ENCODE assay signal across 8 cellular contexts in the genomic region with DNA sequence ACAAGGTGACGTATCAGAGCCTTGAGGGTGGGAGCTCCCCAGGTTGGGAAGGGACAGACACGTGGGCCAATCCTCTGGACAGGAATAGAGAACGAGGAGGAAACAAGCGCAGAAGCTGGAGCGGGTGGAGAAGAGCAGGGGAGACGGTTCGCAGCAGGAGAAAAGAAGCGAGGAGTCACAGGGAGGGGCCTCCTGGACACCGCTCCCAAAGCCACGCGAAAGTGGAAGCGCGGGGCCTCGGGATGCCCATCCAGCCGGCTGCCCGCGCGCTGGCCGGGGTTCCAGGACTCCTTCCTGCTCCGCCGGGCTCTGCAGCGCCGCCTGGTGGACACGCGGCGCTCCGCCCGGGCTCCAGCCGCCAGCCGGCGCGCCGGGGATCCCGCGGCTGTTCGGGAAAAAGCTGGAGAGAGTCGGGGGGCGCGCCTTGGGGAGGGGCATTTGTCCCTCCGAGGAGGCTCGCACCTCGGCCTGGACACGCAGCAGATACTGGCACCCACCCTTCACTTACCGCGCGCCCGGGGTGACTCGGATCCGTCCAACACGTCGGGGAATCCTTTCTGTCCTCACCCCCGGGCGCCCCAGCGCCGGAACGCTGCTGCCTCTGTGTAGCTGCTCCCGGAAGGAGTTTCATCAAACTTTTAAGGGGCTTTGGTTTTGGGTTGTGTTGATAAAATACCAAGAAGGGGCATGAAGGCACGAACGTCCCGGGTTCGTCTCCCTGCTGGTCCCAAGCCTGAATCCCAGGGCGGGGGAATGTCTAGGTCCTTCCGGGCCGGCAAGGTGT. TPM values are rescaled to one million over a fixed set of nuclear protein-coding genes. Genes with fewer than 3 reads are reported as not detected.
A peak's percentile ranks its signal among the peaks of the same experiment; 100 is the strongest.
DNase-seq lines count a peak whose midpoint lies in the region; ATAC-seq and TF ChIP-seq lines count a peak whose summit lies in the region.

No MANE protein-coding gene starts in this region.

- H3K36me3 ChIP-seq in heart left ventricle (peaks cover 0 to 19% (median 9%) of the 10 kb centered on the region in 9 donors), psoas muscle (ENCODE audit: insufficient read depth in 1 of 2, low read depth in 1 of 2) (no peaks in the 10 kb centered on the region)

- peak; percentile 17 for DNase-seq in activated CD4-positive, alpha-beta T cell treated with anti-CD3 and anti-CD28 coated beads, Interleukin-2, amount 10 ng/mL, durations not matched to agents 7 days and 5 days
- no peak for DNase-seq in activated CD4-positive, alpha-beta T cell treated with anti-CD3 and anti-CD28 coated beads for 4 hours
- peak; percentile 50 to 63 for DNase-seq in activated T-cell treated with anti-CD3 and anti-CD28 coated beads, Interleukin-2, amount 50 U/mL, for 48 hours
- DNase-seq in heart left ventricle (peak; percentile 40 to 82 (median 56)), psoas muscle (peak; percentile 70 to 79), NCI-H226 (no peak), ACHN (no peak), T-helper 9 cell (no peak)

- CTCF ChIA-PET in activated CD4-positive, alpha-beta T cell treated with anti-CD3 and anti-CD28 coated beads, Interleukin-2, amount 10 ng/mL, durations not matched to agents 7 days and 5 days (lab: Charles Lee) = no interaction called here

- POLR2A ChIA-PET in activated CD4-positive, alpha-beta T cell treated with anti-CD3 and anti-CD28 coated beads, Interleukin-2, amount 10 ng/mL, durations not matched to agents 7 days and 5 days (lab: Charles Lee) = no interaction called here

- peaks cover 0 to 23% (median 0%) of the 10 kb centered on the region in 9 donors for H3K27me3 ChIP-seq in heart left ventricle
- H3K27me3 ChIP-seq in psoas muscle (ENCODE audit: insufficient read depth in 3 of 3, low read length in 2 of 3) = peaks cover 0 to 65% (median 4%) of the 10 kb centered on the region in 3 donors

- H3K4me3 ChIP-seq in heart left ventricle = peak overlapping the region; percentile 21 to 96 (median 60)
- peak overlapping the region; percentile 51 for H3K4me3 ChIP-seq in psoas muscle

- H3K36me3 Mint-ChIP-seq in activated CD4-positive, alpha-beta T cell treated with anti-CD3 and anti-CD28 coated beads, Interleukin-2, amount 10 ng/mL, durations not matched to agents 7 days and 5 days (ENCODE audit: low read depth) = no peaks in the 10 kb centered on the region

- TF ChIP-seq CTCF in heart left ventricle (IDR thresholded peaks at IDR 0.05) (peak; percentile 84 to 98 (median 92)), psoas muscle (IDR thresholded peaks at IDR 0.05) (peak; percentile 84)

- H3K27me3 Mint-ChIP-seq in activated CD4-positive, alpha-beta T cell treated with anti-CD3 and anti-CD28 coated beads, Interleukin-2, amount 10 ng/mL, durations not matched to agents 7 days and 5 days = peaks cover 50% of the 10 kb centered on the region

- no peak overlapping the region for H3K27ac Mint-ChIP-seq in activated CD4-positive, alpha-beta T cell treated with anti-CD3 and anti-CD28 coated beads, Interleukin-2, amount 10 ng/mL, durations not matched to agents 7 days and 5 days

- no peaks in the 10 kb centered on the region for H3K9me3 Mint-ChIP-seq in activated CD4-positive, alpha-beta T cell treated with anti-CD3 and anti-CD28 coated beads, Interleukin-2, amount 10 ng/mL, durations not matched to agents 7 days and 5 days

- peak overlapping the region in 11 of 12 donors; percentile 2 to 100 (median 81) for H3K27ac ChIP-seq in heart left ventricle
- no peak overlapping the region for H3K27ac ChIP-seq in psoas muscle

- H3K4me1 Mint-ChIP-seq in activated CD4-positive, alpha-beta T cell treated with anti-CD3 and anti-CD28 coated beads, Interleukin-2, amount 10 ng/mL, durations not matched to agents 7 days and 5 days = peaks cover 9% of the 10 kb centered on the region

- H3K4me1 ChIP-seq in heart left ventricle = peaks cover 0 to 42% (median 13%) of the 10 kb centered on the region in 12 donors
- no peaks in the 10 kb centered on the region for H3K4me1 ChIP-seq in psoas muscle

- in situ Hi-C loops in ACHN (cut with HindIII; ENCODE audit: low pct_ligation_motif_present, low pct_unique_long_range_greater_than_20kb, low sequenced_read_pairs) = no loop called here

- H3K9me3 ChIP-seq in heart left ventricle (no peaks in the 10 kb centered on the region), psoas muscle (no peaks in the 10 kb centered on the region)

- ATAC-seq in heart left ventricle = peak in 3 of 4 donors; percentile 38 to 49 (median 40)
- ATAC-seq in psoas muscle = peak; percentile 32 to 55 (median 42)

- H3K4me3 Mint-ChIP-seq in activated CD4-positive, alpha-beta T cell treated with anti-CD3 and anti-CD28 coated beads, Interleukin-2, amount 10 ng/mL, durations not matched to agents 7 days and 5 days = no peak overlapping the region

- intact Hi-C loops in heart left ventricle (cut with DNase I) = loop anchor here (2.0 to 10.0 kb wide), 17 partner anchors 98 to 1609 kb away; no protein-coding TSS in a partner anchor
- intact Hi-C loops in psoas muscle (cut with DNase I) = loop anchor here (5.0 kb wide), 4 partner anchors 512 to 1152 kb away; no protein-coding TSS in a partner anchor

- no peak for TF ChIP-seq POLR2A in heart left ventricle (IDR thresholded peaks at IDR 0.05)

- WGBS in heart left ventricle, 4 donors = 12 to 33% (median 18%) methylated on average over 39 to 64 of the region's 64 CpGs
- 12 to 17% (median 15%) methylated on average over 39 to 64 of the region's 64 CpGs for WGBS in psoas muscle, 3 donors

RNA-seq across cellular contexts. Expression of a gene that starts 6.2 kb away (rescaled TPM):
- under 1 TPM in 1 of 2 experiments, not detected in 1; 0.07 TPM for total RNA-seq in activated CD4-positive, alpha-beta T cell treated with anti-CD3 and anti-CD28 coated beads, Interleukin-2, amount 10 ng/mL, durations not matched to agents 7 days and 5 days
- total RNA-seq in heart left ventricle (1 to 10 TPM; 3.4 to 8.6 (median 7.4) TPM), psoas muscle (1 to 10 TPM; 2.3 to 5.7 (median 4.7) TPM)
- polyA plus RNA-seq in heart left ventricle (1 to 10 TPM; 4.4 to 6.3 TPM), psoas muscle (1 to 10 TPM; 1.1 to 2.0 (median 1.7) TPM)

RNA-seq across cellular contexts. Expression of a gene that starts 36.1 kb away (rescaled TPM):
- not detected for total RNA-seq in activated CD4-positive, alpha-beta T cell treated with anti-CD3 and anti-CD28 coated beads, Interleukin-2, amount 10 ng/mL, durations not matched to agents 7 days and 5 days
- total RNA-seq in heart left ventricle (10 to 100 TPM in 8 of 9 donors, 1 to 10 TPM in 1; 7.7 to 34.4 (median 14.9) TPM), psoas muscle (1 to 10 TPM; 2.4 to 5.7 (median 2.6) TPM)
- polyA plus RNA-seq in heart left ventricle (10 to 100 TPM in 1 of 2 donors, 1 to 10 TPM in 1; 2.4 to 14.9 TPM), psoas muscle (1 to 10 TPM; 1.0 to 2.9 (median 1.5) TPM)

Comparison
In these comparisons a context has a peak if more than half of its experiments do, and no peak if none do; other contexts are left out.
1. DNase-seq: peak in activated CD4-positive, alpha-beta T cell treated with anti-CD3 and anti-CD28 coated beads, Interleukin-2, amount 10 ng/mL, durations not matched to agents 7 days and 5 days (single experiment), activated T-cell treated with anti-CD3 and anti-CD28 coated beads, Interleukin-2, amount 50 U/mL, for 48 hours (2 of 2), heart left ventricle (5 of 5) and psoas muscle (2 of 2); none in activated CD4-positive, alpha-beta T cell treated with anti-CD3 and anti-CD28 coated beads for 4 hours (0 of 2), NCI-H226 (single experiment), ACHN (single experiment) and T-helper 9 cell (single experiment).